Comparison of ENCODE assay signal across 1 cellular context in the genomic region with DNA sequence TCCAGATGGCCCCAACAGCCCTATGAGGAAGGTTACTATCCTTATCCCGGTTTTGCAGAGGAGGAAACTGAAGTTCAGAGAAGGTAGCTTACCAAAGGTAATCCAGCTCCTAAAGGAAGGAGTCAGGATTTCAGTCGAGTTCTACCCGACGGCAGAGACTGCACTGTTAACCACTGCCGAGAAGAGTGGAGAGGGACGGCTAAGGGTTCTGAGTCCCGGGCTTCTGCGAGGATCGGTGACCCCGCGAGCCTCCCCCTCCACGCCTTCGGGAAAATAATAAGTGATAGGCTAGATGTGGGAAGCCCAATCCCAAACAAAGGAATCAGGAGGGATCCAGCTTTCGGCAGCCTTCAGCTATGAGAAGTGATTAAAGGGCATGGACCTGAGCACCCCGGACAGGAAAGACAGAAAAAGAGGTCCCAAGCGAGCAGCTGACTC.
TF ChIP-seq lines count a peak whose summit lies in the region.

No MANE protein-coding gene starts in this region.

TF ChIP-seq in endothelial cell of umbilical vein, 7 proteins besides CTCF, POLR2A, EP300 and RAD21:
- no peak for TF ChIP-seq GATA2 (IDR thresholded peaks at IDR 0.05; ENCODE audit: insufficient read depth, insufficient read length, low read depth, low read length)
- no peak for TF ChIP-seq EZH2 (IDR thresholded peaks at IDR 0.05; ENCODE audit: borderline replicate concordance, low read depth, low read length, severe bottlenecking)
- TF ChIP-seq MYC (IDR thresholded peaks at IDR 0.05; ENCODE audit: low read depth, low read length): no peak
- TF ChIP-seq FOS (IDR thresholded peaks at IDR 0.05; ENCODE audit: borderline replicate concordance, insufficient read depth, low read length): no peak
- no peak for TF ChIP-seq POLR2AphosphoS5 (IDR thresholded peaks at IDR 0.05; ENCODE audit: insufficient read depth, low read depth, low read length)
- no peak for TF ChIP-seq MAX (IDR thresholded peaks at IDR 0.05; ENCODE audit: insufficient read depth, insufficient read length)
- TF ChIP-seq JUN (IDR thresholded peaks at IDR 0.05; ENCODE audit: borderline replicate concordance, insufficient read depth, insufficient read length, low read depth): no peak
